Comparison of ENCODE assay signal across 1 cellular context in the genomic region with DNA sequence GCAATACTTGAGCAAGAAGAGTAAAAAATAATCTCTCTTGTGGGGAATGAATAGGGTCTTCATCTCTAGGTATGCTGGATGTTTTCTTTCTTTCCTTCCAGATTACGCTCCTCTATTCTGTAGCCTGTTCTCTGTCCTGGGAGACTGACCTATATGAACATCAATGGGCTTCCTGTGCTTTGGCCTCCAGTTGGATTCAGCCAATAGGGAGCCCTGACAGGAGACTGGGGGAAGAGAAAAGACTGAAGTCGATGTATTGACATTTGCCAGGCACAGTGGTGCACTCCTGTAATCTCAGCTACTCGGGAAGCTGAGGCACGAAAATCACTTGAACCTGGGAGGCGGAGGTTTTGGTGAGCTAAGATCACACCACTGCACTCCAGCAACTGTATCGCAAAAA.
TF ChIP-seq lines count a peak whose summit lies in the region.

No MANE protein-coding gene starts in this region.

TF ChIP-seq in GM23338, 12 proteins besides CTCF, POLR2A, EP300 and RAD21:
- TF ChIP-seq NANOG (IDR thresholded peaks at IDR 0.05; ENCODE audit: borderline replicate concordance) (no peak), STAT1 (IDR thresholded peaks at IDR 0.05; ENCODE audit: unreplicated experiment) (no peak), POLR2AphosphoS5 (IDR thresholded peaks at IDR 0.05; ENCODE audit: low read depth) (no peak), CREB1 (CRISPR knock-in tag; IDR thresholded peaks at IDR 0.05; ENCODE audit: low read depth) (no peak)
- TF ChIP-seq, protein P1, sequence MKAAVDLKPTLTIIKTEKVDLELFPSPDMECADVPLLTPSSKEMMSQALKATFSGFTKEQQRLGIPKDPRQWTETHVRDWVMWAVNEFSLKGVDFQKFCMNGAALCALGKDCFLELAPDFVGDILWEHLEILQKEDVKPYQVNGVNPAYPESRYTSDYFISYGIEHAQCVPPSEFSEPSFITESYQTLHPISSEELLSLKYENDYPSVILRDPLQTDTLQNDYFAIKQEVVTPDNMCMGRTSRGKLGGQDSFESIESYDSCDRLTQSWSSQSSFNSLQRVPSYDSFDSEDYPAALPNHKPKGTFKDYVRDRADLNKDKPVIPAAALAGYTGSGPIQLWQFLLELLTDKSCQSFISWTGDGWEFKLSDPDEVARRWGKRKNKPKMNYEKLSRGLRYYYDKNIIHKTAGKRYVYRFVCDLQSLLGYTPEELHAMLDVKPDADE (IDR thresholded peaks at IDR 0.05) = no peak
- TF ChIP-seq, protein P2, sequence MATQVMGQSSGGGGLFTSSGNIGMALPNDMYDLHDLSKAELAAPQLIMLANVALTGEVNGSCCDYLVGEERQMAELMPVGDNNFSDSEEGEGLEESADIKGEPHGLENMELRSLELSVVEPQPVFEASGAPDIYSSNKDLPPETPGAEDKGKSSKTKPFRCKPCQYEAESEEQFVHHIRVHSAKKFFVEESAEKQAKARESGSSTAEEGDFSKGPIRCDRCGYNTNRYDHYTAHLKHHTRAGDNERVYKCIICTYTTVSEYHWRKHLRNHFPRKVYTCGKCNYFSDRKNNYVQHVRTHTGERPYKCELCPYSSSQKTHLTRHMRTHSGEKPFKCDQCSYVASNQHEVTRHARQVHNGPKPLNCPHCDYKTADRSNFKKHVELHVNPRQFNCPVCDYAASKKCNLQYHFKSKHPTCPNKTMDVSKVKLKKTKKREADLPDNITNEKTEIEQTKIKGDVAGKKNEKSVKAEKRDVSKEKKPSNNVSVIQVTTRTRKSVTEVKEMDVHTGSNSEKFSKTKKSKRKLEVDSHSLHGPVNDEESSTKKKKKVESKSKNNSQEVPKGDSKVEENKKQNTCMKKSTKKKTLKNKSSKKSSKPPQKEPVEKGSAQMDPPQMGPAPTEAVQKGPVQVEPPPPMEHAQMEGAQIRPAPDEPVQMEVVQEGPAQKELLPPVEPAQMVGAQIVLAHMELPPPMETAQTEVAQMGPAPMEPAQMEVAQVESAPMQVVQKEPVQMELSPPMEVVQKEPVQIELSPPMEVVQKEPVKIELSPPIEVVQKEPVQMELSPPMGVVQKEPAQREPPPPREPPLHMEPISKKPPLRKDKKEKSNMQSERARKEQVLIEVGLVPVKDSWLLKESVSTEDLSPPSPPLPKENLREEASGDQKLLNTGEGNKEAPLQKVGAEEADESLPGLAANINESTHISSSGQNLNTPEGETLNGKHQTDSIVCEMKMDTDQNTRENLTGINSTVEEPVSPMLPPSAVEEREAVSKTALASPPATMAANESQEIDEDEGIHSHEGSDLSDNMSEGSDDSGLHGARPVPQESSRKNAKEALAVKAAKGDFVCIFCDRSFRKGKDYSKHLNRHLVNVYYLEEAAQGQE (IDR thresholded peaks at IDR 0.05; ENCODE audit: unreplicated experiment) = no peak
- TF ChIP-seq, protein P3, sequence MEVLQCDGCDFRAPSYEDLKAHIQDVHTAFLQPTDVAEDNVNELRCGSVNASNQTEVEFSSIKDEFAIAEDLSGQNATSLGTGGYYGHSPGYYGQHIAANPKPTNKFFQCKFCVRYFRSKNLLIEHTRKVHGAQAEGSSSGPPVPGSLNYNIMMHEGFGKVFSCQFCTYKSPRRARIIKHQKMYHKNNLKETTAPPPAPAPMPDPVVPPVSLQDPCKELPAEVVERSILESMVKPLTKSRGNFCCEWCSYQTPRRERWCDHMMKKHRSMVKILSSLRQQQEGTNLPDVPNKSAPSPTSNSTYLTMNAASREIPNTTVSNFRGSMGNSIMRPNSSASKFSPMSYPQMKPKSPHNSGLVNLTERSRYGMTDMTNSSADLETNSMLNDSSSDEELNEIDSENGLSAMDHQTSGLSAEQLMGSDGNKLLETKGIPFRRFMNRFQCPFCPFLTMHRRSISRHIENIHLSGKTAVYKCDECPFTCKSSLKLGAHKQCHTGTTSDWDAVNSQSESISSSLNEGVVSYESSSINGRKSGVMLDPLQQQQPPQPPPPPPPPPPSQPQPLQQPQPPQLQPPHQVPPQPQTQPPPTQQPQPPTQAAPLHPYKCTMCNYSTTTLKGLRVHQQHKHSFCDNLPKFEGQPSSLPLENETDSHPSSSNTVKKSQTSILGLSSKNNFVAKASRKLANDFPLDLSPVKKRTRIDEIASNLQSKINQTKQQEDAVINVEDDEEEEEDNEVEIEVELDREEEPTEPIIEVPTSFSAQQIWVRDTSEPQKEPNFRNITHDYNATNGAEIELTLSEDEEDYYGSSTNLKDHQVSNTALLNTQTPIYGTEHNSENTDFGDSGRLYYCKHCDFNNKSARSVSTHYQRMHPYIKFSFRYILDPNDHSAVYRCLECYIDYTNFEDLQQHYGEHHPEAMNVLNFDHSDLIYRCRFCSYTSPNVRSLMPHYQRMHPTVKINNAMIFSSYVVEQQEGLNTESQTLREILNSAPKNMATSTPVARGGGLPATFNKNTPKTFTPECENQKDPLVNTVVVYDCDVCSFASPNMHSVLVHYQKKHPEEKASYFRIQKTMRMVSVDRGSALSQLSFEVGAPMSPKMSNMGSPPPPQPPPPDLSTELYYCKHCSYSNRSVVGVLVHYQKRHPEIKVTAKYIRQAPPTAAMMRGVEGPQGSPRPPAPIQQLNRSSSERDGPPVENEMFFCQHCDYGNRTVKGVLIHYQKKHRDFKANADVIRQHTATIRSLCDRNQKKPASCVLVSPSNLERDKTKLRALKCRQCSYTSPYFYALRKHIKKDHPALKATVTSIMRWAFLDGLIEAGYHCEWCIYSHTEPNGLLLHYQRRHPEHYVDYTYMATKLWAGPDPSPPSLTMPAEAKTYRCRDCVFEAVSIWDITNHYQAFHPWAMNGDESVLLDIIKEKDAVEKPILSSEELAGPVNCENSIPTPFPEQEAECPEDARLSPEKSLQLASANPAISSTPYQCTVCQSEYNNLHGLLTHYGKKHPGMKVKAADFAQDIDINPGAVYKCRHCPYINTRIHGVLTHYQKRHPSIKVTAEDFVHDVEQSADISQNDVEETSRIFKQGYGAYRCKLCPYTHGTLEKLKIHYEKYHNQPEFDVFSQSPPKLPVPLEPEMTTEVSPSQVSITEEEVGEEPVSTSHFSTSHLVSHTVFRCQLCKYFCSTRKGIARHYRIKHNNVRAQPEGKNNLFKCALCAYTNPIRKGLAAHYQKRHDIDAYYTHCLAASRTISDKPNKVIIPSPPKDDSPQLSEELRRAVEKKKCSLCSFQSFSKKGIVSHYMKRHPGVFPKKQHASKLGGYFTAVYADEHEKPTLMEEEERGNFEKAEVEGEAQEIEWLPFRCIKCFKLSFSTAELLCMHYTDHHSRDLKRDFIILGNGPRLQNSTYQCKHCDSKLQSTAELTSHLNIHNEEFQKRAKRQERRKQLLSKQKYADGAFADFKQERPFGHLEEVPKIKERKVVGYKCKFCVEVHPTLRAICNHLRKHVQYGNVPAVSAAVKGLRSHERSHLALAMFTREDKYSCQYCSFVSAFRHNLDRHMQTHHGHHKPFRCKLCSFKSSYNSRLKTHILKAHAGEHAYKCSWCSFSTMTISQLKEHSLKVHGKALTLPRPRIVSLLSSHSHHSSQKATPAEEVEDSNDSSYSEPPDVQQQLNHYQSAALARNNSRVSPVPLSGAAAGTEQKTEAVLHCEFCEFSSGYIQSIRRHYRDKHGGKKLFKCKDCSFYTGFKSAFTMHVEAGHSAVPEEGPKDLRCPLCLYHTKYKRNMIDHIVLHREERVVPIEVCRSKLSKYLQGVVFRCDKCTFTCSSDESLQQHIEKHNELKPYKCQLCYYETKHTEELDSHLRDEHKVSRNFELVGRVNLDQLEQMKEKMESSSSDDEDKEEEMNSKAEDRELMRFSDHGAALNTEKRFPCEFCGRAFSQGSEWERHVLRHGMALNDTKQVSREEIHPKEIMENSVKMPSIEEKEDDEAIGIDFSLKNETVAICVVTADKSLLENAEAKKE (CRISPR knock-in tag; IDR thresholded peaks at IDR 0.05) = no peak
